22 cellular contexts compared by ENCODE assay signal in genomic region chr10:58797356-58797755, GRCh38.
DNase-seq lines count a peak whose midpoint lies in the region; ATAC-seq, FAIRE-seq and TF ChIP-seq lines count a peak whose summit lies in the region.
"Had no signal": no experiment of that assay in that cellular context is flagged by ENCODE, and none has a peak within 500 bp of the region (broad histone marks: within the 10 kb centered on the region; RNA-seq: fewer than 3 reads in every experiment).

No MANE protein-coding gene starts in this region.

- H3K14ac ChIP-seq in mesenchymal stem cell (ENCODE audit: low read length in 2 of 2): no peak overlapping the region

- no peak overlapping the region for H3K18ac ChIP-seq in mesenchymal stem cell (ENCODE audit: low read depth in 1 of 2, low read length in 2 of 2)

- TF ChIP-seq CTCF in MCF 10A (IDR thresholded peaks at IDR 0.05; ENCODE audit: unreplicated experiment) (no peak), breast epithelium (IDR thresholded peaks at IDR 0.05) (no peak), bronchial epithelial cell (IDR thresholded peaks at IDR 0.05; ENCODE audit: insufficient read depth, low read length, severe bottlenecking) (no peak)

- H3K9ac ChIP-seq in mesenchymal stem cell (ENCODE audit: low read length): peak overlapping the region; percentile 3

- peaks cover 41% of the 10 kb centered on the region for H3K36me3 Mint-ChIP-seq in MCF 10A (ENCODE audit: insufficient read depth, unreplicated experiment)
- H3K36me3 Mint-ChIP-seq: stimulated activated memory B cell treated with anti-CD40 and anti-IgM and Interleukin-4, amounts not matched to agents 10 μg/mL and 1 μg/mL and 100 μg/mL, for 72 hours had no signal

- no peak overlapping the region for H3K27ac ChIP-seq in breast epithelium
- no peak overlapping the region for H3K27ac ChIP-seq in mesenchymal stem cell (ENCODE audit: low read length, poor library complexity, severe bottlenecking)
- H3K27ac ChIP-seq: 22Rv1, VCaP had no signal

- no peak overlapping the region for H4K8ac ChIP-seq in mesenchymal stem cell (ENCODE audit: low read length)

- no peak overlapping the region for H4K91ac ChIP-seq in mesenchymal stem cell (ENCODE audit: low read length)

- peaks cover 6% of the 10 kb centered on the region for H3K4me1 Mint-ChIP-seq in MCF 10A (ENCODE audit: insufficient read depth, unreplicated experiment)
- H3K4me1 Mint-ChIP-seq: stimulated activated memory B cell treated with anti-CD40 and anti-IgM and Interleukin-4, amounts not matched to agents 10 μg/mL and 1 μg/mL and 100 μg/mL, for 72 hours had no signal

- H3K36me3 ChIP-seq in breast epithelium (no peaks in the 10 kb centered on the region), bronchial epithelial cell (ENCODE audit: control insufficient read depth, insufficient read depth, low read length) (no peaks in the 10 kb centered on the region), mesenchymal stem cell (ENCODE audit: control insufficient read depth in 1 of 2, insufficient read depth in 2 of 2, low read depth in 1 of 2, low read length in 2 of 2) (peaks cover 10 to 89% of the 10 kb centered on the region in 2 experiments)

- no peak overlapping the region for H2BK15ac ChIP-seq in mesenchymal stem cell (ENCODE audit: low read depth, poor library complexity, severe bottlenecking)

- H2AK5ac ChIP-seq in mesenchymal stem cell (ENCODE audit: low read length, severe bottlenecking): no peak overlapping the region

- H3K23ac ChIP-seq in mesenchymal stem cell (ENCODE audit: low read length in 2 of 2): no peak overlapping the region

- DNase-seq in MCF 10A (ENCODE audit: unreplicated experiment) (peak; percentile 34), breast epithelium (ENCODE audit: low spot score in 2 of 2) (no peak), bronchial epithelial cell (ENCODE audit: low read depth) (peak; percentile 71), mesenchymal stem cell (peak; percentile 12), NCI-H2107 treated with DMSO at 0.1 percent for 48 hours (lab: John Stamatoyannopoulos, UW; ENCODE audit: unreplicated experiment) (no peak), medulla oblongata (ENCODE audit: extremely low spot score) (no peak)
- DNase-seq: activated CD4-positive, alpha-beta T cell treated with anti-CD3 and anti-CD28 coated beads, Interleukin-2, amount 50 U/mL, for 4 hours; activated effector memory CD4-positive, alpha-beta T cell treated with anti-CD3 and anti-CD28 coated beads, Interleukin-2, amount 50 U/mL, for 16 hours; amygdala; GOT3; left colon; NCI-H1105 treated with DMSO at 0.1 percent for 48 hours; NCI-H2107; NCI-H526; occipital lobe; right cardiac atrium had no signal

- H3K4ac ChIP-seq in mesenchymal stem cell (ENCODE audit: low read depth in 1 of 2, low read length in 2 of 2): no peak overlapping the region

- CTCF ChIA-PET in MCF 10A (lab: Yijun Ruan, JAX): no interaction called here

- no peak overlapping the region for H3K4me2 ChIP-seq in mesenchymal stem cell (ENCODE audit: low read length, poor library complexity, severe bottlenecking)

- BruUV-seq in MCF 10A (replicated peaks; lab: Mats Ljungman, UMichigan): no TSS peak

- H2BK120ac ChIP-seq in mesenchymal stem cell (ENCODE audit: low read depth, low read length): no peak overlapping the region

- H3K27me3 ChIP-seq in breast epithelium (no peaks in the 10 kb centered on the region), bronchial epithelial cell (ENCODE audit: control insufficient read depth, insufficient read depth, low read length) (no peaks in the 10 kb centered on the region), mesenchymal stem cell (ENCODE audit: control insufficient read depth in 1 of 2, insufficient read depth in 1 of 2, low read length in 2 of 2) (no peaks in the 10 kb centered on the region)

- H3K4me3 ChIP-seq in breast epithelium (no peak overlapping the region), bronchial epithelial cell (ENCODE audit: low read depth, low read length) (no peak overlapping the region), mesenchymal stem cell (ENCODE audit: insufficient read depth in 1 of 2, low read depth in 1 of 2, low read length in 2 of 2) (no peak overlapping the region)

- H3K27ac Mint-ChIP-seq in MCF 10A (ENCODE audit: low read depth, unreplicated experiment): peak overlapping the region; percentile 40
- H3K27ac Mint-ChIP-seq: stimulated activated memory B cell treated with anti-CD40 and anti-IgM and Interleukin-4, amounts not matched to agents 10 μg/mL and 1 μg/mL and 100 μg/mL, for 72 hours had no signal

- FAIRE-seq in bronchial epithelial cell (lab: Jason Lieb, UNC): no peak
- FAIRE-seq: colon had no signal

- H3K9me3 ChIP-seq in breast epithelium (no peaks in the 10 kb centered on the region), mesenchymal stem cell (ENCODE audit: control insufficient read depth, low read length) (no peaks in the 10 kb centered on the region)

- no peak overlapping the region for H2AFZ ChIP-seq in mesenchymal stem cell (ENCODE audit: low read depth, low read length)

- no peak overlapping the region for H2BK12ac ChIP-seq in mesenchymal stem cell (ENCODE audit: low read length in 2 of 2)

- intact Hi-C loops in MCF 10A (cut with micrococcal nuclease) (no loop called here), breast epithelium (cut with DNase I; ENCODE audit: low total_unique reads) (no loop called here)

- POLR2A ChIA-PET in MCF 10A (lab: Yijun Ruan, JAX): no interaction called here

- H3K4me3 Mint-ChIP-seq in MCF 10A (ENCODE audit: unreplicated experiment): no peak overlapping the region
- H3K4me3 Mint-ChIP-seq: stimulated activated memory B cell treated with anti-CD40 and anti-IgM and Interleukin-4, amounts not matched to agents 10 μg/mL and 1 μg/mL and 100 μg/mL, for 72 hours had no signal

- no peaks in the 10 kb centered on the region for H3K4me1 ChIP-seq in breast epithelium
- no peaks in the 10 kb centered on the region for H3K4me1 ChIP-seq in mesenchymal stem cell (ENCODE audit: control insufficient read depth, insufficient read depth, low read depth, low read length)

- ATAC-seq in GM19351 (IDR thresholded peaks at IDR 0.05; ENCODE audit: unreplicated experiment) (no peak), HG02588 (IDR thresholded peaks at IDR 0.05; ENCODE audit: unreplicated experiment) (no peak)
- ATAC-seq: left colon; right cardiac atrium; stimulated activated memory B cell treated with anti-CD40 and anti-IgM and Interleukin-4, amounts not matched to agents 10 μg/mL and 1 μg/mL and 100 μg/mL, for 72 hours had no signal

- H3K9me3 Mint-ChIP-seq in MCF 10A (ENCODE audit: unreplicated experiment): no peaks in the 10 kb centered on the region
- H3K9me3 Mint-ChIP-seq: stimulated activated memory B cell treated with anti-CD40 and anti-IgM and Interleukin-4, amounts not matched to agents 10 μg/mL and 1 μg/mL and 100 μg/mL, for 72 hours had no signal

- no peaks in the 10 kb centered on the region for H3K27me3 Mint-ChIP-seq in MCF 10A (ENCODE audit: insufficient read depth, unreplicated experiment)

- peaks cover 21% of the 10 kb centered on the region for H3K79me1 ChIP-seq in mesenchymal stem cell (replicated peaks; ENCODE audit: low read length, poor library complexity, severe bottlenecking)

- no peak overlapping the region for H2BK5ac ChIP-seq in mesenchymal stem cell (ENCODE audit: low read depth, low read length, poor library complexity, severe bottlenecking)

- TF ChIP-seq POLR2A in breast epithelium (IDR thresholded peaks at IDR 0.05): no peak

Comparison
In these comparisons a context has a peak if more than half of its experiments do, and no peak if none do; other contexts are left out.
1. DNase-seq: peak in MCF 10A (single experiment), bronchial epithelial cell (single experiment) and mesenchymal stem cell (single experiment); none in breast epithelium (0 of 2), NCI-H2107 treated with DMSO at 0.1 percent for 48 hours (single experiment) and medulla oblongata (single experiment).